In the genomic region with DNA sequence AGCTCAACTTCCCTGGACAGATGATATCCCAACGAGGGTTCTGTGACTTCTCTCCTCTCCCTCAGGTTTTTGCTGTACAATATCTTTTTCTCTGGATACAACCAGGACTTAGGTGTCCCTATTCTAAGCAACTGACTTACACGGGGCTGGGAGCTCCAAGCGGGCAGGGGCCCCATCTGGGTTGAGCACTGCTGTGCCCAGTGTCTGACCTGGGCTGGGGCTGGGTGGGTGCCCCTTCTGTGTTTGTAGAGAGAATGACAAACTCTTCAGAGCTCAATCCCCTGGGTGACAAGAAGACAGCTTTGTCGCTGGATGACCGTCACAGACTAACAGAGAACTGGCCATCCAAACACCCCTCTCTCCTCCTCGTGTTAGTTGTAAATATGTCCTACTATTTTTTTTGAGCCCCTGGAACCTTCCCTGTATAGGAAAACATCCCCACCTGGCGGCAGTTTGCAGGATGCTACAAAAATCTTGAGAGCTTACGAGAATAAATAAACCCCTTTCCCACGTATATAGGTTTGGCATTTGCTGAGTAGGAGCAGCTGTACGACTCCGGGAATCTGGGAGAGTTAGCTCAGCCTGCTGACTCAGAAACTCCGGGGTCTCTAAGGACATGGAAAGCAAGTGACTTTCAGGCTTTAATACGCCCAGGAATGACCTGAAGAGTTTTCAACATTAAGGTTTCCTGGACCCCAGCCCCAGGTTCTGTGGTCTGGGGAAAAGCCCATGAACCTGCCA, we compare ENCODE assay signal across 9 cellular contexts. TPM values are rescaled to one million over a fixed set of nuclear protein-coding genes. Genes with fewer than 3 reads are reported as not detected.
DNase-seq lines count a peak whose midpoint lies in the region; ATAC-seq and TF ChIP-seq lines count a peak whose summit lies in the region.
"Had no signal": no experiment of that assay in that cellular context is flagged by ENCODE, and none has a peak within 500 bp of the region (broad histone marks: within the 10 kb centered on the region; RNA-seq: fewer than 3 reads in every experiment).

No MANE protein-coding gene starts in this region.

- H3K27me3 ChIP-seq in smooth muscle cell (ENCODE audit: low read depth): no peaks in the 10 kb centered on the region
- no peaks in the 10 kb centered on the region for H3K27me3 ChIP-seq in sigmoid colon

- H3K79me2 ChIP-seq in smooth muscle cell (ENCODE audit: low read depth): no peaks in the 10 kb centered on the region

- H3K4me2 ChIP-seq in smooth muscle cell: peak overlapping the region; percentile 25

- no peaks in the 10 kb centered on the region for H3K36me3 Mint-ChIP-seq in glutamatergic neuron (ENCODE audit: unreplicated experiment)

- TF ChIP-seq POLR2A in sigmoid colon (IDR thresholded peaks at IDR 0.05): no peak

- H3K27ac ChIP-seq in smooth muscle cell (ENCODE audit: low read depth) (peak overlapping the region; percentile 73), sigmoid colon (peak overlapping the region in 2 of 4 donors; percentile 49 to 51)

- no peak overlapping the region for H3K27ac Mint-ChIP-seq in glutamatergic neuron (ENCODE audit: unreplicated experiment)

- no peaks in the 10 kb centered on the region for H3K9me3 ChIP-seq in smooth muscle cell (replicated peaks; ENCODE audit: low read depth)
- no peaks in the 10 kb centered on the region for H3K9me3 ChIP-seq in sigmoid colon

- TF ChIP-seq CTCF in HFF-Myc (IDR thresholded peaks at IDR 0.05; ENCODE audit: low read depth, low read length, missing control alignments) (peak; percentile 67), glutamatergic neuron (IDR thresholded peaks at IDR 0.05; ENCODE audit: partially characterized antibody, unreplicated experiment) (peak; percentile 56), smooth muscle cell (IDR thresholded peaks at IDR 0.05; ENCODE audit: borderline replicate concordance, insufficient read depth, poor library complexity, severe bottlenecking) (peak; percentile 64), sigmoid colon (IDR thresholded peaks at IDR 0.05) (peak in 2 of 4 experiments; percentile 36 to 46)

- 36% methylated on average over 13 of the region's 13 CpGs for WGBS in smooth muscle cell (ENCODE audit: low lambda C conversion rate)
- WGBS in sigmoid colon, 2 donors: 33 to 58% methylated on average over 13 of the region's 13 CpGs

- H3K4me1 Mint-ChIP-seq in glutamatergic neuron (ENCODE audit: low read depth, unreplicated experiment): peaks cover 1% of the 10 kb centered on the region

- peak; percentile 52 for DNase-seq in HFF-Myc (ENCODE audit: extremely low read depth, low read depth)
- peak; percentile 27 for DNase-seq in SHP77 treated with DMSO at 0.1 percent for 48 hours (lab: John Stamatoyannopoulos, UW)
- peak; percentile 57 for DNase-seq in glutamatergic neuron
- no peak for DNase-seq in smooth muscle cell (lab: John Stamatoyannopoulos, UW; ENCODE audit: unreplicated experiment)
- no peak for DNase-seq in sigmoid colon

- H3K4me3 ChIP-seq in HFF-Myc (replicated peaks; ENCODE audit: low read depth, low read length): no peak overlapping the region
- H3K4me3 ChIP-seq in smooth muscle cell: no peak overlapping the region
- no peak overlapping the region for H3K4me3 ChIP-seq in sigmoid colon
- H3K4me3 ChIP-seq: lung had no signal

- H3K4me1 ChIP-seq in smooth muscle cell (ENCODE audit: low read depth) (peaks cover 14% of the 10 kb centered on the region), sigmoid colon (no peaks in the 10 kb centered on the region)

- H2AFZ ChIP-seq in smooth muscle cell (ENCODE audit: low read depth): no peak overlapping the region

- H3K9ac ChIP-seq in smooth muscle cell (ENCODE audit: low read depth): no peak overlapping the region

- peaks cover 8% of the 10 kb centered on the region for H3K27me3 Mint-ChIP-seq in glutamatergic neuron (ENCODE audit: unreplicated experiment)

- no peak for ATAC-seq in GM21825 (IDR thresholded peaks at IDR 0.05; ENCODE audit: unreplicated experiment)
- ATAC-seq in HG03045 (IDR thresholded peaks at IDR 0.05; ENCODE audit: unreplicated experiment): no peak
- no peak for ATAC-seq in HG03108 (IDR thresholded peaks at IDR 0.05; ENCODE audit: unreplicated experiment)

- no peak overlapping the region for H3K4me3 Mint-ChIP-seq in glutamatergic neuron (ENCODE audit: unreplicated experiment)

- H3K9me3 Mint-ChIP-seq in glutamatergic neuron (ENCODE audit: unreplicated experiment): no peaks in the 10 kb centered on the region

- no peak for TF ChIP-seq EP300 in sigmoid colon (IDR thresholded peaks at IDR 0.05)

- intact Hi-C loops in sigmoid colon (cut with DNase I): no loop called here

- peaks cover 15% of the 10 kb centered on the region for H3F3A ChIP-seq in smooth muscle cell (ENCODE audit: low read depth)

- H4K20me1 ChIP-seq in smooth muscle cell (ENCODE audit: low read depth): peaks cover 3% of the 10 kb centered on the region

- H3K36me3 ChIP-seq in smooth muscle cell (ENCODE audit: low read depth) (no peaks in the 10 kb centered on the region), sigmoid colon (no peaks in the 10 kb centered on the region)

RNA-seq across cellular contexts. Expression of gene RCVRN, which starts 23.7 kb away (rescaled TPM):
- total RNA-seq in glutamatergic neuron (ENCODE audit: unreplicated experiment) (not detected), smooth muscle cell (2.2 and 4.0 TPM in 2 replicates), sigmoid colon (1 to 10 TPM in 1 of 4 donors, under 1 TPM in 3; 0.27 to 1.2 (median 0.46) TPM)
- polyA plus RNA-seq in smooth muscle cell (3.2 and 3.7 TPM in 2 replicates), sigmoid colon (under 1 TPM in 1 of 3 donors, not detected in 2; 0.07 TPM)

Comparison
In these comparisons a context has a peak if more than half of its experiments do, and no peak if none do; other contexts are left out.
1. DNase-seq: peak in HFF-Myc (single experiment), SHP77 treated with DMSO at 0.1 percent for 48 hours (single experiment) and glutamatergic neuron (single experiment); none in smooth muscle cell (single experiment) and sigmoid colon (single experiment).